11 cellular contexts compared by ENCODE assay signal in genomic region chr12:80400591-80400991, GRCh38. TPM values are rescaled to one million over a fixed set of nuclear protein-coding genes. Genes with fewer than 3 reads are reported as not detected.
A peak's percentile ranks its signal among the peaks of the same experiment; 100 is the strongest.
DNase-seq lines count a peak whose midpoint lies in the region; ATAC-seq and TF ChIP-seq lines count a peak whose summit lies in the region.
"Had no signal": no experiment of that assay in that cellular context is flagged by ENCODE, and none has a peak within 500 bp of the region (broad histone marks: within the 10 kb centered on the region; RNA-seq: fewer than 3 reads in every experiment).

No MANE protein-coding gene starts in this region.

- no peak overlapping the region for H3K27ac Mint-ChIP-seq in memory B cell
- H3K27ac Mint-ChIP-seq: activated naive CD8-positive, alpha-beta T cell treated with anti-CD3 and anti-CD28 coated beads, Interleukin-2, amount 10 ng/mL, durations not matched to agents 7 days and 5 days had no signal

- peaks cover 2% of the 10 kb centered on the region for H3K4me1 Mint-ChIP-seq in memory B cell
- H3K4me1 Mint-ChIP-seq: activated naive CD8-positive, alpha-beta T cell treated with anti-CD3 and anti-CD28 coated beads, Interleukin-2, amount 10 ng/mL, durations not matched to agents 7 days and 5 days had no signal

- H3K27me3 Mint-ChIP-seq in memory B cell: peaks cover 2% of the 10 kb centered on the region

- intact Hi-C loops in Right ventricle myocardium inferior (cut with DNase I) (no loop called here), cardiac septum (cut with DNase I) (no loop called here), dorsolateral prefrontal cortex (cut with DNase I) (no loop called here)

- peaks cover 3% of the 10 kb centered on the region for H3K9me3 Mint-ChIP-seq in memory B cell

- TF ChIP-seq CTCF in dorsolateral prefrontal cortex (IDR thresholded peaks at IDR 0.05 in 54 of 56, conservative IDR thresholded peaks at IDR 0.05 in 2 of 56; ENCODE audit: low read depth in 1 of 56, partially characterized antibody in 56 of 56): no peak

- peaks cover 0 to 18% (median 0%) of the 10 kb centered on the region in 45 donors for H3K27me3 ChIP-seq in dorsolateral prefrontal cortex

- peak overlapping the region; percentile 33 for H3K4me3 Mint-ChIP-seq in memory B cell
- H3K4me3 Mint-ChIP-seq: activated naive CD8-positive, alpha-beta T cell treated with anti-CD3 and anti-CD28 coated beads, Interleukin-2, amount 10 ng/mL, durations not matched to agents 7 days and 5 days had no signal

- H3K4me3 ChIP-seq in dorsolateral prefrontal cortex: peak overlapping the region; percentile 31 to 71 (median 53)

- DNase-seq in Right ventricle myocardium inferior (ENCODE audit: missing footprints) (peak; percentile 72), cardiac septum (ENCODE audit: low spot score) (no peak), dorsolateral prefrontal cortex (peak in 8 of 10 donors; percentile 14 to 63 (median 40)), memory B cell (ENCODE audit: low spot score in 2 of 2) (no peak), MV-4-11 (lab: John Stamatoyannopoulos, UW) (no peak), CD1c-positive myeloid dendritic cell (ENCODE audit: extremely low spot score) (no peak)
- DNase-seq: activated naive CD8-positive, alpha-beta T cell treated with anti-CD3 and anti-CD28 coated beads, Interleukin-2, amount 10 ng/mL, durations not matched to agents 7 days and 5 days; AML-193 had no signal

- peak overlapping the region in 46 of 59 donors; percentile 3 to 83 (median 56) for H3K27ac ChIP-seq in dorsolateral prefrontal cortex
- H3K27ac ChIP-seq: VCaP had no signal

- ATAC-seq in Right ventricle myocardium inferior (no peak), memory B cell (ENCODE audit: low read depth) (no peak), GM21619 (IDR thresholded peaks at IDR 0.05; ENCODE audit: unreplicated experiment) (no peak), HG03354 (IDR thresholded peaks at IDR 0.05; ENCODE audit: poor library complexity, severe bottlenecking, unreplicated experiment) (no peak)

- no peaks in the 10 kb centered on the region for H3K36me3 Mint-ChIP-seq in memory B cell
- H3K36me3 Mint-ChIP-seq: activated naive CD8-positive, alpha-beta T cell treated with anti-CD3 and anti-CD28 coated beads, Interleukin-2, amount 10 ng/mL, durations not matched to agents 7 days and 5 days had no signal

RNA-seq across cellular contexts. Expression of gene PTPRQ, which starts 43.4 kb away (rescaled TPM):
- total RNA-seq in Right ventricle myocardium inferior (0.70 TPM), cardiac septum (0.38 TPM), dorsolateral prefrontal cortex (1 to 10 TPM in 113 of 120 experiments, under 1 TPM in 7; 0.43 to 4.9 (median 2.1) TPM)
- total RNA-seq: activated naive CD8-positive, alpha-beta T cell treated with anti-CD3 and anti-CD28 coated beads, Interleukin-2, amount 10 ng/mL, durations not matched to agents 7 days and 5 days had no signal

Comparison
In these comparisons a context has a peak if more than half of its experiments do, and no peak if none do; other contexts are left out.
1. DNase-seq: peak in Right ventricle myocardium inferior (single experiment) and dorsolateral prefrontal cortex (8 of 10); none in cardiac septum (single experiment), memory B cell (0 of 2), MV-4-11 (single experiment) and CD1c-positive myeloid dendritic cell (single experiment).